ENCODE assay signal across 3 cellular contexts in genomic region chr7:90201500-90201899, GRCh38.
A peak's percentile ranks its signal among the peaks of the same experiment; 100 is the strongest.
TF ChIP-seq lines count a peak whose summit lies in the region.

No MANE protein-coding gene starts in this region.

TF ChIP-seq in HepG2, 621 proteins besides CTCF, POLR2A, EP300 and RAD21:
- no peak for TF ChIP-seq ZSCAN25 (CRISPR knock-in tag; IDR thresholded peaks at IDR 0.05)
- TF ChIP-seq CEBPB (IDR thresholded peaks at IDR 0.05; ENCODE audit: borderline replicate concordance, low read depth, low read length), result peak; percentile 81
- TF ChIP-seq ZNF747 (CRISPR knock-in tag; IDR thresholded peaks at IDR 0.05; ENCODE audit: borderline replicate concordance), result no peak
- TF ChIP-seq KDM5A (IDR thresholded peaks at IDR 0.05; ENCODE audit: borderline replicate concordance, low read length), result no peak

TF ChIP-seq in IMR-90, 13 proteins besides CTCF, POLR2A, EP300 and RAD21:
- TF ChIP-seq CEBPB (IDR thresholded peaks at IDR 0.05; ENCODE audit: low read depth, low read length) (peak; percentile 71), CHD1 (IDR thresholded peaks at IDR 0.05; ENCODE audit: low read depth, low read length) (no peak)
TF ChIP-seq in IMR-90: peak in this region for 1.

TF ChIP-seq in endothelial cell of umbilical vein, 7 proteins besides CTCF, POLR2A, EP300 and RAD21:
- TF ChIP-seq GATA2 (IDR thresholded peaks at IDR 0.05; ENCODE audit: insufficient read depth, insufficient read length, low read depth, low read length) (no peak), MYC (IDR thresholded peaks at IDR 0.05; ENCODE audit: low read depth, low read length) (no peak), FOS (IDR thresholded peaks at IDR 0.05; ENCODE audit: borderline replicate concordance, insufficient read depth, low read length) (no peak), POLR2AphosphoS5 (IDR thresholded peaks at IDR 0.05; ENCODE audit: insufficient read depth, low read depth, low read length) (no peak), MAX (IDR thresholded peaks at IDR 0.05; ENCODE audit: insufficient read depth, insufficient read length) (no peak), JUN (IDR thresholded peaks at IDR 0.05; ENCODE audit: borderline replicate concordance, insufficient read depth, insufficient read length, low read depth) (no peak), EZH2 (IDR thresholded peaks at IDR 0.05; ENCODE audit: borderline replicate concordance, low read depth, low read length, severe bottlenecking) (no peak)
